Comparison of ENCODE assay signal across 8 cellular contexts in genomic region chr10:131899695-131900349, GRCh38. TPM values are rescaled to one million over a fixed set of nuclear protein-coding genes. Genes with fewer than 3 reads are reported as not detected.
DNase-seq lines count a peak whose midpoint lies in the region; ATAC-seq and TF ChIP-seq lines count a peak whose summit lies in the region.

No MANE protein-coding gene starts in this region.

- H3K4me1 Mint-ChIP-seq in HFFc6 (ENCODE audit: low read depth), result peaks cover 33% of the 10 kb centered on the region
- H3K4me1 Mint-ChIP-seq in activated naive CD8-positive, alpha-beta T cell treated with anti-CD3 and anti-CD28 coated beads, Interleukin-2, amount 50 U/mL, for 24 hours, result peaks cover 54% of the 10 kb centered on the region

- H3K36me3 Mint-ChIP-seq in HFFc6 (ENCODE audit: low read depth), result peaks cover 8% of the 10 kb centered on the region; the same call in 1 of the 2 replicates
- H3K36me3 Mint-ChIP-seq in activated naive CD8-positive, alpha-beta T cell treated with anti-CD3 and anti-CD28 coated beads, Interleukin-2, amount 50 U/mL, for 24 hours (ENCODE audit: low read depth), result peaks cover 7% of the 10 kb centered on the region

- peak overlapping the region; percentile 90 for H3K4me3 ChIP-seq in BLaER1
- H3K4me3 ChIP-seq in kidney epithelial cell (ENCODE audit: low read depth, low read length), result peak overlapping the region; percentile 85
- peak overlapping the region; percentile 22 to 96 (median 65) for H3K4me3 ChIP-seq in thyroid gland (replicated peaks in 1 of 3)

- H3K36me3 ChIP-seq in BLaER1, result peaks cover 6% of the 10 kb centered on the region; the same call in 1 of the 2 replicates
- no peaks in the 10 kb centered on the region for H3K36me3 ChIP-seq in kidney epithelial cell (ENCODE audit: control insufficient read depth, insufficient read depth, low read length)
- no peaks in the 10 kb centered on the region for H3K36me3 ChIP-seq in thyroid gland

- TF ChIP-seq CTCF in HFFc6 (IDR thresholded peaks at IDR 0.05), result peak; percentile 43; the same call in 1 of the 2 replicates
- TF ChIP-seq CTCF in kidney epithelial cell (IDR thresholded peaks at IDR 0.05; ENCODE audit: insufficient read depth, low read length, poor library complexity, severe bottlenecking), result peak; percentile 24
- no peak for TF ChIP-seq CTCF in thyroid gland (IDR thresholded peaks at IDR 0.05)
- TF ChIP-seq CTCF in GM10266 (IDR thresholded peaks at IDR 0.05; ENCODE audit: control insufficient read depth, insufficient read depth, low read depth, missing control alignments), result no peak

- H4K20me1 ChIP-seq in BLaER1, result peaks cover 34% of the 10 kb centered on the region

- no peaks in the 10 kb centered on the region for H3K9me3 Mint-ChIP-seq in HFFc6
- no peaks in the 10 kb centered on the region for H3K9me3 Mint-ChIP-seq in activated naive CD8-positive, alpha-beta T cell treated with anti-CD3 and anti-CD28 coated beads, Interleukin-2, amount 50 U/mL, for 24 hours

- H3K9me3 ChIP-seq in BLaER1, result no peaks in the 10 kb centered on the region
- H3K9me3 ChIP-seq in thyroid gland, result no peaks in the 10 kb centered on the region

- H3K9ac ChIP-seq in BLaER1, result peak overlapping the region; percentile 94

- peak overlapping the region; percentile 93 for H3K4me2 ChIP-seq in BLaER1

- TF ChIP-seq POLR2A in thyroid gland (IDR thresholded peaks at IDR 0.05), result no peak

- intact Hi-C loops in thyroid gland (cut with DNase I), result no loop called here

- WGBS in thyroid gland, 2 donors, result 30 to 41% methylated on average over 21 to 24 of the region's 24 CpGs

- no peak for ATAC-seq in activated naive CD8-positive, alpha-beta T cell treated with anti-CD3 and anti-CD28 coated beads, Interleukin-2, amount 50 U/mL, for 24 hours
- ATAC-seq in GM21529 (IDR thresholded peaks at IDR 0.05; ENCODE audit: unreplicated experiment), result no peak

- H3K4me1 ChIP-seq in BLaER1 (peaks cover 75% of the 10 kb centered on the region), thyroid gland (peaks cover 27 to 29% of the 10 kb centered on the region in 2 donors)

- peak overlapping the region; percentile 87 for H3K4me3 Mint-ChIP-seq in HFFc6
- peak overlapping the region; percentile 82 for H3K4me3 Mint-ChIP-seq in activated naive CD8-positive, alpha-beta T cell treated with anti-CD3 and anti-CD28 coated beads, Interleukin-2, amount 50 U/mL, for 24 hours

- DNase-seq in HFFc6 (no peak), kidney epithelial cell (ENCODE audit: low read depth) (no peak), thyroid gland (no peak), ecto neural progenitor cell (ENCODE audit: low spot score) (no peak), GM10266 (ENCODE audit: extremely low spot score) (no peak)
- no peak for DNase-seq in activated naive CD8-positive, alpha-beta T cell treated with anti-CD3 and anti-CD28 coated beads, Interleukin-2, amount 50 U/mL, for 24 hours

- H3K27me3 Mint-ChIP-seq in HFFc6 (ENCODE audit: insufficient read depth), result peaks cover 26% of the 10 kb centered on the region
- peaks cover 14% of the 10 kb centered on the region for H3K27me3 Mint-ChIP-seq in activated naive CD8-positive, alpha-beta T cell treated with anti-CD3 and anti-CD28 coated beads, Interleukin-2, amount 50 U/mL, for 24 hours

- H3K27ac ChIP-seq in BLaER1, result peak overlapping the region; percentile 90
- peak overlapping the region; percentile 90 to 97 (median 92) for H3K27ac ChIP-seq in thyroid gland

- H3K27me3 ChIP-seq in BLaER1 (no peaks in the 10 kb centered on the region), kidney epithelial cell (ENCODE audit: control insufficient read depth, insufficient read depth, low read length) (peaks cover 11% of the 10 kb centered on the region), thyroid gland (no peaks in the 10 kb centered on the region)

- H3K27ac Mint-ChIP-seq in HFFc6, result no peak overlapping the region
- H3K27ac Mint-ChIP-seq in activated naive CD8-positive, alpha-beta T cell treated with anti-CD3 and anti-CD28 coated beads, Interleukin-2, amount 50 U/mL, for 24 hours, result peak overlapping the region; percentile 79

RNA-seq across cellular contexts. Expression of gene PPP2R2D, which starts 1.0 kb away (rescaled TPM):
- total RNA-seq in HFFc6 (2021; fragmentation: NEBNext Ultra II Directional; extraction: Animal tissue kit (Norgen Biotek cat#: 25700)), result 10 to 100 TPM; 22.9 to 28.1 (median 24.5) TPM
- total RNA-seq in kidney epithelial cell, result 37.4 and 38.5 TPM in 2 replicates
- 10 to 100 TPM; 32.3 to 38.7 (median 33.9) TPM for total RNA-seq in thyroid gland

Comparison
In these comparisons a context has a peak if more than half of its experiments do, and no peak if none do; other contexts are left out.
1. CTCF ChIP-seq: peak in HFFc6 (single experiment) and kidney epithelial cell (single experiment); none in thyroid gland (0 of 6) and GM10266 (single experiment).
2. Peak in every context shown above with its lines, with median percentiles within 50 percentile points of each other: H3K4me3 ChIP-seq.